24 cellular contexts compared by ENCODE assay signal in the genomic region with DNA sequence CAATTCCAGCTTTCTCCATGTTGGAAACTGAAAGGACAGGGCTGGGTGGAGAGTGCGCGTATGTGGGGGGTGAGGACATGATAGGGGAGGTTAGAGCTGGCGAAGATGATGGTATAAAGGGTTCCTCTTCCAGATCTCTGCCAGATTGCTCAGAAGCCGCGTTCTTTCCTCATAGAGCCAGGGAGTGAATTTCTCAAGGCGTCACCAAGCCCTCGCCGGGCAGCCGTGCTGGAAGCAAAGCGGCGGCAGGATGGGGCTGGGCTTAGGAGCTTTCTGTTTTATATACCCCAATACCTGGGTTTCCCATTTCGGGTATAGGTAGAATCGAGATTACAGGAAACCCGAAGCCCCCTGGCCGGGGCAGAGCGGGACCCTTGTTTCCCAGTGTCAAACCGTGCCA.
"Had no signal": no experiment of that assay in that cellular context is flagged by ENCODE, and none has a peak within 500 bp of the region (broad histone marks: within the 10 kb centered on the region; RNA-seq: fewer than 3 reads in every experiment).

No MANE protein-coding gene starts in this region.

- H3K4me1 ChIP-seq: breast epithelium, spleen, testis, transverse colon had no signal

- H3K4me3 ChIP-seq: breast epithelium, spleen, transverse colon had no signal

- DNase-seq: activated CD4-positive, alpha-beta T cell treated with anti-CD3 and anti-CD28 coated beads for 48 hours; activated CD4-positive, alpha-beta T cell treated with anti-CD3 and anti-CD28 coated beads, Interleukin-2, amount 50 U/mL, for 48 hours; activated CD8-positive, alpha-beta memory T cell treated with anti-CD3 and anti-CD28 coated beads for 24 hours; activated effector memory CD4-positive, alpha-beta T cell treated with anti-CD3 and anti-CD28 coated beads, Interleukin-2, amount 50 U/mL, for 16 hours; activated naive CD4-positive, alpha-beta T cell treated with anti-CD3 and anti-CD28 coated beads, Interleukin-2, amount 50 U/mL, for 16 hours; activated naive CD8-positive, alpha-beta T cell treated with anti-CD3 and anti-CD28 coated beads, Interleukin-2, amount 50 U/mL, for 24 hours; amygdala; central memory CD4-positive, alpha-beta T cell; foreskin melanocyte; left cardiac atrium; left ventricle myocardium superior; midbrain; naive thymus-derived CD4-positive, alpha-beta T cell; occipital lobe; spleen; stimulated activated naive CD8-positive, alpha-beta T cell treated with anti-CD3 and anti-CD28 coated beads, Interleukin-15, Interleukin-2, amounts not matched to agents 100 U/mL and 50 U/mL, for 24 hours; T-helper 9 cell; testis; transverse colon had no signal

- H3K27me3 ChIP-seq: testis had no signal

- H3K27ac ChIP-seq: breast epithelium, spleen, testis, transverse colon, VCaP had no signal

- H3K36me3 ChIP-seq: breast epithelium, spleen, transverse colon had no signal

- H3K9me3 ChIP-seq: testis, transverse colon had no signal

- ATAC-seq: activated CD4-positive, CD25-positive, alpha-beta regulatory T cell treated with anti-CD3 and anti-CD28 coated beads, Interleukin-2, amount 50 U/mL, for 24 hours; activated naive CD8-positive, alpha-beta T cell treated with anti-CD3 and anti-CD28 coated beads, Interleukin-2, amount 50 U/mL, for 24 hours; esophagus mucosa; left cardiac atrium; left ventricle myocardium superior; naive thymus-derived CD4-positive, alpha-beta T cell; right cardiac atrium; stimulated activated naive CD8-positive, alpha-beta T cell treated with anti-CD3 and anti-CD28 coated beads, Interleukin-15, Interleukin-2, amounts not matched to agents 100 U/mL and 50 U/mL, for 24 hours had no signal
